ENCODE assay signal across 10 cellular contexts in the genomic region with DNA sequence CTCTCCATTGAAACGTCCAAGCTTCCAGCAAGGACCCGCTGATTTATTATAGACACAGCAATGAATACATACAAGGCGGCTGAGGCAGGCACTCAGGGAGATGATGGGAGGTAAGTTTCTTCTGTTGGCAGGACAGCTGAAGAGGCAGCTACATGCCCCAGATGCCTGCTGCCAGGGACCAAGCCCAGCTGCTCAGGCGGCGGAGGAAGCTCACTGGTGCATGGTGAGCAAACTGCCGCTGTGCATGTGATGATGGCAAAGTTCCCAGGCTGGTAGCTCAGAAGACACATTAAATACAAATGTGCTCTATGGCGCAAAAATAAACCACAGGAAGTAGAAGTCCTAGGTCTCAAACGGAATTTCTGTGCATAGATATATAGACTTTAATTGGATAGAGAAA. TPM values are rescaled to one million over a fixed set of nuclear protein-coding genes. Genes with fewer than 3 reads are reported as not detected.
DNase-seq lines count a peak whose midpoint lies in the region; ATAC-seq, FAIRE-seq and TF ChIP-seq lines count a peak whose summit lies in the region.
"Had no signal": no experiment of that assay in that cellular context is flagged by ENCODE, and none has a peak within 500 bp of the region (broad histone marks: within the 10 kb centered on the region; RNA-seq: fewer than 3 reads in every experiment).

No MANE protein-coding gene starts in this region.

- H3K27ac Mint-ChIP-seq in CD4-positive, alpha-beta T cell: peak overlapping the region; percentile 74
- H3K27ac Mint-ChIP-seq: stimulated activated naive CD8-positive, alpha-beta T cell treated with anti-CD3 and anti-CD28 coated beads, Interleukin-15, Interleukin-2, amounts not matched to agents 100 ng/mL and 50 ng/mL, for 24 hours had no signal

- DNase-seq in CD4-positive, alpha-beta T cell: peak in 4 of 10 experiments; percentile 10 to 40 (median 20)
- DNase-seq in SHP77 treated with DMSO at 0.1 percent for 48 hours (lab: John Stamatoyannopoulos, UW) (peak; percentile 80), lower lobe of right lung (peak; percentile 55), NCI-H524 treated with DMSO at 0.1 percent for 48 hours (lab: John Stamatoyannopoulos, UW) (no peak), GM12892 (ENCODE audit: insufficient read length) (no peak)

- no peak overlapping the region for H3K4me3 ChIP-seq in lower lobe of right lung

- no peaks in the 10 kb centered on the region for H3K27me3 ChIP-seq in CD4-positive, alpha-beta T cell (ENCODE audit: control insufficient read depth, insufficient read depth, low read length)
- H3K27me3 ChIP-seq in lower lobe of right lung (ENCODE audit: low read depth): no peaks in the 10 kb centered on the region

- POLR2A ChIA-PET in CD4-positive, alpha-beta T cell (lab: Charles Lee): interaction anchor here (0.7 to 1.2 kb wide), 5 partner anchors 11 to 176 kb away, joined by 3 to 5 read pairs (median 4); a partner anchor contains a TSS

- no peak for TF ChIP-seq CTCF in CD4-positive, alpha-beta T cell (IDR thresholded peaks at IDR 0.05)
- no peak for TF ChIP-seq CTCF in lower lobe of right lung (IDR thresholded peaks at IDR 0.05)

- H3K4me3 Mint-ChIP-seq in CD4-positive, alpha-beta T cell: peak overlapping the region; percentile 79
- H3K4me3 Mint-ChIP-seq: stimulated activated naive CD8-positive, alpha-beta T cell treated with anti-CD3 and anti-CD28 coated beads, Interleukin-15, Interleukin-2, amounts not matched to agents 100 ng/mL and 50 ng/mL, for 24 hours had no signal

- no peaks in the 10 kb centered on the region for H3K9me3 Mint-ChIP-seq in CD4-positive, alpha-beta T cell
- H3K9me3 Mint-ChIP-seq: stimulated activated naive CD8-positive, alpha-beta T cell treated with anti-CD3 and anti-CD28 coated beads, Interleukin-15, Interleukin-2, amounts not matched to agents 100 ng/mL and 50 ng/mL, for 24 hours had no signal

- no peak for TF ChIP-seq POLR2A in GM12892 (IDR thresholded peaks at IDR 0.05; ENCODE audit: low read depth, low read length)

- peaks cover 55% of the 10 kb centered on the region for H3K4me1 Mint-ChIP-seq in CD4-positive, alpha-beta T cell (ENCODE audit: low read depth)

- CTCF ChIA-PET in CD4-positive, alpha-beta T cell (lab: Charles Lee): no interaction called here

- H3K36me3 Mint-ChIP-seq in CD4-positive, alpha-beta T cell (ENCODE audit: low read depth): no peaks in the 10 kb centered on the region

- H3K27ac ChIP-seq in CD4-positive, alpha-beta T cell (ENCODE audit: low read depth, low read length): no peak overlapping the region
- no peak overlapping the region for H3K27ac ChIP-seq in lower lobe of right lung

- H3K4me1 ChIP-seq in lower lobe of right lung: peaks cover 24% of the 10 kb centered on the region

- peak; percentile 55 for ATAC-seq in CD4-positive, alpha-beta T cell (ENCODE audit: poor library complexity)
- ATAC-seq in GM21825 (IDR thresholded peaks at IDR 0.05; ENCODE audit: unreplicated experiment) (peak; percentile 61), lower lobe of right lung (peak in 1 of 2 donors; percentile 25), HG03571 (IDR thresholded peaks at IDR 0.05; ENCODE audit: unreplicated experiment) (no peak), HG03280 (IDR thresholded peaks at IDR 0.05; ENCODE audit: unreplicated experiment) (no peak)

- no peaks in the 10 kb centered on the region for H3K36me3 ChIP-seq in lower lobe of right lung

- peaks cover 24% of the 10 kb centered on the region for H3K27me3 Mint-ChIP-seq in CD4-positive, alpha-beta T cell

- FAIRE-seq in GM12892 (lab: Jason Lieb, UNC): no peak

- H3K9me3 ChIP-seq in CD4-positive, alpha-beta T cell (ENCODE audit: control insufficient read depth, low read length): no peaks in the 10 kb centered on the region
- no peaks in the 10 kb centered on the region for H3K9me3 ChIP-seq in lower lobe of right lung

- intact Hi-C loops in CD4-positive, alpha-beta T cell (cut with DNase I, micrococcal nuclease): no loop called here
- intact Hi-C loops in lower lobe of right lung (cut with DNase I): no loop called here

RNA-seq across cellular contexts. Expression of a gene that starts 2.3 kb away (rescaled TPM):
- total RNA-seq in CD4-positive, alpha-beta T cell: under 1 TPM in 1 of 2 experiments, not detected in 1; 0.11 TPM
- total RNA-seq in lower lobe of right lung: not detected
- polyA plus RNA-seq in GM12892 (2012; ENCODE audit: missing spikeins): not detected
- polyA plus RNA-seq: neural cell had no signal

RNA-seq across cellular contexts. Expression of a gene that starts 35.1 kb away (rescaled TPM):
- total RNA-seq in CD4-positive, alpha-beta T cell: not detected
- 11.2 TPM for total RNA-seq in lower lobe of right lung
- polyA plus RNA-seq in GM12892 (2012; ENCODE audit: missing spikeins): 106 TPM
- polyA plus RNA-seq: neural cell had no signal

RNA-seq across cellular contexts. Expression of a gene that starts 52.3 kb away (rescaled TPM):
- not detected for total RNA-seq in CD4-positive, alpha-beta T cell
- total RNA-seq in lower lobe of right lung: not detected
- 0.08 TPM for polyA plus RNA-seq in GM12892 (2012; ENCODE audit: missing spikeins)
- polyA plus RNA-seq: neural cell had no signal

Comparison
In these comparisons a context has a peak if more than half of its experiments do, and no peak if none do; other contexts are left out.
1. ATAC-seq: peak in CD4-positive, alpha-beta T cell (single experiment) and GM21825 (single experiment); none in HG03571 (single experiment) and HG03280 (single experiment).
2. DNase-seq: peak in SHP77 treated with DMSO at 0.1 percent for 48 hours (single experiment) and lower lobe of right lung (single experiment); none in NCI-H524 treated with DMSO at 0.1 percent for 48 hours (single experiment) and GM12892 (single experiment).
3. RNA of a gene that starts 35.1 kb away (total RNA-seq): 11.2 TPM in lower lobe of right lung (single experiment); not detected in CD4-positive, alpha-beta T cell; every median in the first group is over 10 times any median in the second.